In genomic region chr3:47444103-47444502, GRCh38 we compare ENCODE assay signal across 14 cellular contexts. TPM values are rescaled to one million over a fixed set of nuclear protein-coding genes. Genes with fewer than 3 reads are reported as not detected.
DNase-seq lines count a peak whose midpoint lies in the region; ATAC-seq and TF ChIP-seq lines count a peak whose summit lies in the region.
"Had no signal": no experiment of that assay in that cellular context is flagged by ENCODE, and none has a peak within 500 bp of the region (broad histone marks: within the 10 kb centered on the region; RNA-seq: fewer than 3 reads in every experiment).

No MANE protein-coding gene starts in this region.

- H3K9me3 Mint-ChIP-seq in CD4-positive, alpha-beta T cell, result no peaks in the 10 kb centered on the region

- peaks cover 49% of the 10 kb centered on the region for H3K36me3 Mint-ChIP-seq in CD4-positive, alpha-beta T cell (ENCODE audit: low read depth)

- no peaks in the 10 kb centered on the region for H3K27me3 ChIP-seq in CD4-positive, alpha-beta T cell (ENCODE audit: control insufficient read depth, insufficient read depth, low read length)
- H3K27me3 ChIP-seq in Peyer's patch, result no peaks in the 10 kb centered on the region
- no peaks in the 10 kb centered on the region for H3K27me3 ChIP-seq in esophagus muscularis mucosa
- no peaks in the 10 kb centered on the region for H3K27me3 ChIP-seq in prostate gland (replicated peaks; ENCODE audit: insufficient read depth)

- H3K27me3 Mint-ChIP-seq in CD4-positive, alpha-beta T cell, result no peaks in the 10 kb centered on the region

- H3K4me1 ChIP-seq in Peyer's patch (peaks cover 0 to 31% (median 7%) of the 10 kb centered on the region in 4 donors), esophagus muscularis mucosa (peaks cover 25 to 30% (median 27%) of the 10 kb centered on the region in 4 donors), prostate gland (replicated peaks) (peaks cover 9% of the 10 kb centered on the region)

- H3K4me3 ChIP-seq in Peyer's patch (no peak overlapping the region), esophagus muscularis mucosa (no peak overlapping the region), prostate gland (no peak overlapping the region)

- WGBS in esophagus muscularis mucosa, result 84% methylated on average over 5 of the region's 5 CpGs
- WGBS in prostate gland, result 29% methylated on average over 5 of the region's 5 CpGs

- no peaks in the 10 kb centered on the region for H3K9me3 ChIP-seq in CD4-positive, alpha-beta T cell (ENCODE audit: control insufficient read depth, low read length)
- no peaks in the 10 kb centered on the region for H3K9me3 ChIP-seq in Peyer's patch
- no peaks in the 10 kb centered on the region for H3K9me3 ChIP-seq in esophagus muscularis mucosa
- H3K9me3 ChIP-seq in prostate gland, result no peaks in the 10 kb centered on the region

- no peak for TF ChIP-seq CTCF in CD4-positive, alpha-beta T cell (IDR thresholded peaks at IDR 0.05)
- TF ChIP-seq CTCF in Peyer's patch (IDR thresholded peaks at IDR 0.05) (no peak), esophagus muscularis mucosa (IDR thresholded peaks at IDR 0.05) (no peak), prostate gland (IDR thresholded peaks at IDR 0.05) (no peak)

- TF ChIP-seq POLR2A in Peyer's patch (IDR thresholded peaks at IDR 0.05) (no peak), esophagus muscularis mucosa (IDR thresholded peaks at IDR 0.05; ENCODE audit: low read depth) (no peak), prostate gland (IDR thresholded peaks at IDR 0.05) (no peak)

- no peak for TF ChIP-seq EP300 in esophagus muscularis mucosa (IDR thresholded peaks at IDR 0.05)

- intact Hi-C loops in CD4-positive, alpha-beta T cell (cut with DNase I, micrococcal nuclease), result loop anchor here in 1 of 2 experiments (5.0 kb wide), 1 partner anchor 33 kb away; the partner anchor contains the start of gene SCAP
- intact Hi-C loops in esophagus muscularis mucosa (cut with DNase I), result no loop called here
- intact Hi-C loops in prostate gland (cut with DNase I), result no loop called here

- H3K27ac Mint-ChIP-seq in CD4-positive, alpha-beta T cell, result peak overlapping the region; percentile 53

- peaks cover 22% of the 10 kb centered on the region for H3K4me1 Mint-ChIP-seq in CD4-positive, alpha-beta T cell (ENCODE audit: low read depth)

- no peak for DNase-seq in CD4-positive, alpha-beta T cell
- DNase-seq in Peyer's patch, result no peak
- DNase-seq in esophagus muscularis mucosa (ENCODE audit: extremely low spot score), result no peak
- DNase-seq in prostate gland (ENCODE audit: low spot score), result peak; percentile 50
- DNase-seq in cerebellar cortex (ENCODE audit: low spot score), result no peak
- DNase-seq: activated CD4-positive, CD25-positive, alpha-beta regulatory T cell; anterior cingulate cortex; DMS 273 treated with DMSO at 0.1 percent for 48 hours; hypothalamus; NCI-H1694 treated with DMSO at 0.1 percent for 48 hours; OCI-M1 had no signal

- H3K4me3 Mint-ChIP-seq in CD4-positive, alpha-beta T cell, result no peak overlapping the region

- POLR2A ChIA-PET in CD4-positive, alpha-beta T cell (lab: Charles Lee), result no interaction called here

- H3K36me3 ChIP-seq in Peyer's patch (peaks cover 0 to 17% (median 0%) of the 10 kb centered on the region in 3 donors), esophagus muscularis mucosa (peaks cover 0 to 30% (median 17%) of the 10 kb centered on the region in 4 donors), prostate gland (no peaks in the 10 kb centered on the region)

- no peak for ATAC-seq in CD4-positive, alpha-beta T cell (ENCODE audit: poor library complexity)
- ATAC-seq in GM21723 (IDR thresholded peaks at IDR 0.05; ENCODE audit: unreplicated experiment), result no peak
- ATAC-seq in GM21529 (IDR thresholded peaks at IDR 0.05; ENCODE audit: unreplicated experiment), result no peak
- no peak for ATAC-seq in GM21717 (IDR thresholded peaks at IDR 0.05; ENCODE audit: unreplicated experiment)

- CTCF ChIA-PET in CD4-positive, alpha-beta T cell (lab: Charles Lee), result no interaction called here

- no peak overlapping the region for H3K27ac ChIP-seq in CD4-positive, alpha-beta T cell (ENCODE audit: low read depth, low read length)
- H3K27ac ChIP-seq in Peyer's patch, result peak overlapping the region in 3 of 4 donors; percentile 66 to 95 (median 84)
- H3K27ac ChIP-seq in esophagus muscularis mucosa (replicated peaks in 1 of 4), result peak overlapping the region; percentile 75 to 83 (median 80)
- H3K27ac ChIP-seq in prostate gland, result peak overlapping the region; percentile 64 to 83

RNA-seq across cellular contexts. Expression of gene SCAP, which starts 31.6 kb away (rescaled TPM):
- total RNA-seq in CD4-positive, alpha-beta T cell, result 10 to 100 TPM; 58.3 to 60.3 TPM
- total RNA-seq in Peyer's patch (100 to 1,000 TPM; 111 to 257 (median 207) TPM), esophagus muscularis mucosa (100 to 1,000 TPM in 1 of 4 donors, 10 to 100 TPM in 3; 67.6 to 104 (median 79.9) TPM), prostate gland (100 to 1,000 TPM in 1 of 2 donors, 10 to 100 TPM in 1; 71.5 to 230 TPM)
